In the genomic region with DNA sequence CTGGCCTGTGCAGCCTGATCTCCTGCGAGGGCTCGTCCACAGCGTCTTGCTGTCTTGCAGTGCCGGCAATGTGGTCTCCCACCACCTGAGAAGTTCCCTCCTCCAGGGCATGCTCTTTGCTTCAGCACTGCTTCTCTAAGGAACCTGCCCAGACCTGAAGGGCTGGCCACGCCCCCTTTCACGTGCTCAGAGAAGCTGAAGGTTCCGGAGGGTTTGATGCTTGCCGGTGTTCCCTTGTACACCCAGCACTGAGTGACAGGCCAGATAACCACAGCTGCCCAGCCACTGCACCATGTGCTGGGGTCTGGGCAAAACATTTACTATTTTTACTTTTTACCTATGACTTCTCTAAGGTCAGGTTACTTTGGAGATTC, we compare ENCODE assay signal across 1 cellular context.
A peak's percentile ranks its signal among the peaks of the same experiment; 100 is the strongest.
TF ChIP-seq lines count a peak whose summit lies in the region.

No MANE protein-coding gene starts in this region.

TF ChIP-seq in K562, 482 proteins besides CTCF, POLR2A, EP300 and RAD21 (continued from another document):
- no peak for TF ChIP-seq ZNF184 (CRISPR knock-in tag; IDR thresholded peaks at IDR 0.05)
- no peak for TF ChIP-seq RFX1 (IDR thresholded peaks at IDR 0.05)
- TF ChIP-seq, protein P1, sequence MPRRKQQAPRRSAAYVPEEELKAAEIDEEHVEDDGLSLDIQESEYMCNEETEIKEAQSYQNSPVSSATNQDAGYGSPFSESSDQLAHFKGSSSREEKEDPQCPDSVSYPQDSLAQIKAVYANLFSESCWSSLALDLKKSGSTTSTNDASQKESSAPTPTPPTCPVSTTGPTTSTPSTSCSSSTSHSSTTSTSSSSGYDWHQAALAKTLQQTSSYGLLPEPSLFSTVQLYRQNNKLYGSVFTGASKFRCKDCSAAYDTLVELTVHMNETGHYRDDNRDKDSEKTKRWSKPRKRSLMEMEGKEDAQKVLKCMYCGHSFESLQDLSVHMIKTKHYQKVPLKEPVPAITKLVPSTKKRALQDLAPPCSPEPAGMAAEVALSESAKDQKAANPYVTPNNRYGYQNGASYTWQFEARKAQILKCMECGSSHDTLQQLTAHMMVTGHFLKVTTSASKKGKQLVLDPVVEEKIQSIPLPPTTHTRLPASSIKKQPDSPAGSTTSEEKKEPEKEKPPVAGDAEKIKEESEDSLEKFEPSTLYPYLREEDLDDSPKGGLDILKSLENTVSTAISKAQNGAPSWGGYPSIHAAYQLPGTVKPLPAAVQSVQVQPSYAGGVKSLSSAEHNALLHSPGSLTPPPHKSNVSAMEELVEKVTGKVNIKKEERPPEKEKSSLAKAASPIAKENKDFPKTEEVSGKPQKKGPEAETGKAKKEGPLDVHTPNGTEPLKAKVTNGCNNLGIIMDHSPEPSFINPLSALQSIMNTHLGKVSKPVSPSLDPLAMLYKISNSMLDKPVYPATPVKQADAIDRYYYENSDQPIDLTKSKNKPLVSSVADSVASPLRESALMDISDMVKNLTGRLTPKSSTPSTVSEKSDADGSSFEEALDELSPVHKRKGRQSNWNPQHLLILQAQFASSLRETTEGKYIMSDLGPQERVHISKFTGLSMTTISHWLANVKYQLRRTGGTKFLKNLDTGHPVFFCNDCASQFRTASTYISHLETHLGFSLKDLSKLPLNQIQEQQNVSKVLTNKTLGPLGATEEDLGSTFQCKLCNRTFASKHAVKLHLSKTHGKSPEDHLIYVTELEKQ (CRISPR knock-in tag; IDR thresholded peaks at IDR 0.05): no peak
- no peak for TF ChIP-seq SMARCE1 (IDR thresholded peaks at IDR 0.05)
- TF ChIP-seq, protein P2, sequence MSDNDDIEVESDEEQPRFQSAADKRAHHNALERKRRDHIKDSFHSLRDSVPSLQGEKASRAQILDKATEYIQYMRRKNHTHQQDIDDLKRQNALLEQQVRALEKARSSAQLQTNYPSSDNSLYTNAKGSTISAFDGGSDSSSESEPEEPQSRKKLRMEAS (CRISPR knock-in tag; IDR thresholded peaks at IDR 0.05): peak; percentile 66
- TF ChIP-seq, protein P3, sequence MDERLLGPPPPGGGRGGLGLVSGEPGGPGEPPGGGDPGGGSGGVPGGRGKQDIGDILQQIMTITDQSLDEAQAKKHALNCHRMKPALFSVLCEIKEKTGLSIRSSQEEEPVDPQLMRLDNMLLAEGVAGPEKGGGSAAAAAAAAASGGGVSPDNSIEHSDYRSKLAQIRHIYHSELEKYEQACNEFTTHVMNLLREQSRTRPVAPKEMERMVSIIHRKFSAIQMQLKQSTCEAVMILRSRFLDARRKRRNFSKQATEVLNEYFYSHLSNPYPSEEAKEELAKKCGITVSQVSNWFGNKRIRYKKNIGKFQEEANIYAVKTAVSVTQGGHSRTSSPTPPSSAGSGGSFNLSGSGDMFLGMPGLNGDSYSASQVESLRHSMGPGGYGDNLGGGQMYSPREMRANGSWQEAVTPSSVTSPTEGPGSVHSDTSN (CRISPR knock-in tag; IDR thresholded peaks at IDR 0.05; ENCODE audit: low read depth): peak; percentile 69
- TF ChIP-seq, protein P3 (tag; conservative IDR thresholded peaks at IDR 0.05; ENCODE audit: low read depth): peak; percentile 46; the same call in 1 of the 2 replicates
- TF ChIP-seq, protein P4, sequence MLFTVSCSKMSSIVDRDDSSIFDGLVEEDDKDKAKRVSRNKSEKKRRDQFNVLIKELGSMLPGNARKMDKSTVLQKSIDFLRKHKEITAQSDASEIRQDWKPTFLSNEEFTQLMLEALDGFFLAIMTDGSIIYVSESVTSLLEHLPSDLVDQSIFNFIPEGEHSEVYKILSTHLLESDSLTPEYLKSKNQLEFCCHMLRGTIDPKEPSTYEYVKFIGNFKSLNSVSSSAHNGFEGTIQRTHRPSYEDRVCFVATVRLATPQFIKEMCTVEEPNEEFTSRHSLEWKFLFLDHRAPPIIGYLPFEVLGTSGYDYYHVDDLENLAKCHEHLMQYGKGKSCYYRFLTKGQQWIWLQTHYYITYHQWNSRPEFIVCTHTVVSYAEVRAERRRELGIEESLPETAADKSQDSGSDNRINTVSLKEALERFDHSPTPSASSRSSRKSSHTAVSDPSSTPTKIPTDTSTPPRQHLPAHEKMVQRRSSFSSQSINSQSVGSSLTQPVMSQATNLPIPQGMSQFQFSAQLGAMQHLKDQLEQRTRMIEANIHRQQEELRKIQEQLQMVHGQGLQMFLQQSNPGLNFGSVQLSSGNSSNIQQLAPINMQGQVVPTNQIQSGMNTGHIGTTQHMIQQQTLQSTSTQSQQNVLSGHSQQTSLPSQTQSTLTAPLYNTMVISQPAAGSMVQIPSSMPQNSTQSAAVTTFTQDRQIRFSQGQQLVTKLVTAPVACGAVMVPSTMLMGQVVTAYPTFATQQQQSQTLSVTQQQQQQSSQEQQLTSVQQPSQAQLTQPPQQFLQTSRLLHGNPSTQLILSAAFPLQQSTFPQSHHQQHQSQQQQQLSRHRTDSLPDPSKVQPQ (CRISPR knock-in tag; IDR thresholded peaks at IDR 0.05; ENCODE audit: borderline replicate concordance): no peak
- no peak for TF ChIP-seq CBX2 (IDR thresholded peaks at IDR 0.05; ENCODE audit: insufficient read depth, low read length, poor library complexity, severe bottlenecking)
- TF ChIP-seq NR3C1 (CRISPR knock-in tag; IDR thresholded peaks at IDR 0.05): no peak
- peak; percentile 77 for TF ChIP-seq MEIS2 (IDR thresholded peaks at IDR 0.05; ENCODE audit: partially characterized antibody)
- TF ChIP-seq NRF1 (conservative IDR thresholded peaks at IDR 0.05 in 1 of 2, IDR thresholded peaks at IDR 0.05 in 1 of 2): peak; percentile 56 to 62
- TF ChIP-seq, protein P5, sequence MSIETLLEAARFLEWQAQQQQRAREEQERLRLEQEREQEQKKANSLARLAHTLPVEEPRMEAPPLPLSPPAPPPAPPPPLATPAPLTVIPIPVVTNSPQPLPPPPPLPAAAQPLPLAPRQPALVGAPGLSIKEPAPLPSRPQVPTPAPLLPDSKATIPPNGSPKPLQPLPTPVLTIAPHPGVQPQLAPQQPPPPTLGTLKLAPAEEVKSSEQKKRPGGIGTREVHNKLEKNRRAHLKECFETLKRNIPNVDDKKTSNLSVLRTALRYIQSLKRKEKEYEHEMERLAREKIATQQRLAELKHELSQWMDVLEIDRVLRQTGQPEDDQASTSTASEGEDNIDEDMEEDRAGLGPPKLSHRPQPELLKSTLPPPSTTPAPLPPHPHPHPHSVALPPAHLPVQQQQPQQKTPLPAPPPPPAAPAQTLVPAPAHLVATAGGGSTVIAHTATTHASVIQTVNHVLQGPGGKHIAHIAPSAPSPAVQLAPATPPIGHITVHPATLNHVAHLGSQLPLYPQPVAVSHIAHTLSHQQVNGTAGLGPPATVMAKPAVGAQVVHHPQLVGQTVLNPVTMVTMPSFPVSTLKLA (conservative IDR thresholded peaks at IDR 0.05): peak; percentile 69 to 83
- TF ChIP-seq, protein P6, sequence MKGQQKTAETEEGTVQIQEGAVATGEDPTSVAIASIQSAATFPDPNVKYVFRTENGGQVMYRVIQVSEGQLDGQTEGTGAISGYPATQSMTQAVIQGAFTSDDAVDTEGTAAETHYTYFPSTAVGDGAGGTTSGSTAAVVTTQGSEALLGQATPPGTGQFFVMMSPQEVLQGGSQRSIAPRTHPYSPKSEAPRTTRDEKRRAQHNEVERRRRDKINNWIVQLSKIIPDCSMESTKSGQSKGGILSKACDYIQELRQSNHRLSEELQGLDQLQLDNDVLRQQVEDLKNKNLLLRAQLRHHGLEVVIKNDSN (CRISPR knock-in tag; IDR thresholded peaks at IDR 0.05): peak; percentile 44; the same call in 1 of the 2 replicates
